In the genomic region with DNA sequence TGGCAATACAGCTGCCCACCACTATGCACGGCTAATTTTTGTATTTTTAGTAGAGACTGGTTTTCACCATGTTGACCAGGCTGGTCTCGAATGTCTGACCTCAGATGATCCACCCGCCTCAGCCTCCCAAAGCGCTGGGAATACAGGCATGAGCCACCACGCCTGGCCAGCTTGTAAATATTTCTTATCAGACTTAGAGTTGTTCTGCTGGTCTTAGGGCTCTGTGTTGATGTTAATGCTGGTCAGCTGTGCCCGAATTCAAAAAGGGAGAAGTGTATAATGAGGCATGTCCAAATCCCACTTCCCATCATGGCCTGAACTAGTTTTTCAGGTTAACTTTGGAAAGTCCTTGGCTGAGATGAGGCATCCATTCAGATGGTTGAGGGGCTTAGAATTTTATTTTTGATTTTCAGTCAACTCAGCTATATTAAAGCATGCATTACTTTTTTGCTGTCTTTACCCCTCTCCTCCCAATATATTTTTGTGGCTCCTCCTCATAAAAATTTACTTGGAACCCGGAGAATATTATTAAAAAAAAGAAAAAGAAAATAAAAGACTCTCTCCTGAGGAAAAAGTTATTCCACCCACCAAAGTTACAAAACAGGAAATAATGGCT, we compare ENCODE assay signal across 3 cellular contexts.
TF ChIP-seq lines count a peak whose summit lies in the region.

No MANE protein-coding gene starts in this region.

TF ChIP-seq in A549, 52 proteins besides CTCF, POLR2A, EP300 and RAD21:
- TF ChIP-seq MAFK (IDR thresholded peaks at IDR 0.05; ENCODE audit: partially characterized antibody), result peak; percentile 34
- TF ChIP-seq HOXB13 (CRISPR knock-in tag; IDR thresholded peaks at IDR 0.05; ENCODE audit: low read depth), result no peak
TF ChIP-seq in A549: peak in this region for 1.

TF ChIP-seq in GM23338, 12 proteins besides CTCF, POLR2A, EP300 and RAD21 (continues in another document):
- no peak for TF ChIP-seq JUNB (IDR thresholded peaks at IDR 0.05; ENCODE audit: unreplicated experiment)
- TF ChIP-seq ETS1 (IDR thresholded peaks at IDR 0.05), result no peak
- no peak for TF ChIP-seq EZH2phosphoT487 (IDR thresholded peaks at IDR 0.05; ENCODE audit: unreplicated experiment)
- TF ChIP-seq ZNF114 (CRISPR knock-in tag; IDR thresholded peaks at IDR 0.05), result no peak
- TF ChIP-seq EZH2 (IDR thresholded peaks at IDR 0.05; ENCODE audit: low read depth, unreplicated experiment), result no peak
- TF ChIP-seq ZNF462 (CRISPR knock-in tag; IDR thresholded peaks at IDR 0.05), result no peak
- TF ChIP-seq CREB1 (CRISPR knock-in tag; IDR thresholded peaks at IDR 0.05; ENCODE audit: low read depth), result no peak
- TF ChIP-seq POLR2AphosphoS5 (IDR thresholded peaks at IDR 0.05; ENCODE audit: low read depth), result no peak
- no peak for TF ChIP-seq NANOG (IDR thresholded peaks at IDR 0.05; ENCODE audit: borderline replicate concordance)

TF ChIP-seq in H1, 55 proteins besides CTCF, POLR2A, EP300 and RAD21:
- TF ChIP-seq SIRT6 (IDR thresholded peaks at IDR 0.05; ENCODE audit: low read length), result no peak
- TF ChIP-seq SIN3A (conservative IDR thresholded peaks at IDR 0.05 in 1 of 2, IDR thresholded peaks at IDR 0.05 in 1 of 2; ENCODE audit: low read depth in 1 of 2, low read length in 2 of 2), result no peak
- TF ChIP-seq TAF7 (optimal IDR thresholded peaks at IDR 0.05; ENCODE audit: borderline replicate concordance, low read depth, low read length), result no peak
- TF ChIP-seq JUN (IDR thresholded peaks at IDR 0.05; ENCODE audit: low read depth, low read length), result no peak
- TF ChIP-seq RNF2 (IDR thresholded peaks at IDR 0.05; ENCODE audit: borderline replicate concordance, low read depth, low read length, missing control alignments, poor library complexity, severe bottlenecking), result no peak
